8 cellular contexts compared by ENCODE assay signal in the genomic region with DNA sequence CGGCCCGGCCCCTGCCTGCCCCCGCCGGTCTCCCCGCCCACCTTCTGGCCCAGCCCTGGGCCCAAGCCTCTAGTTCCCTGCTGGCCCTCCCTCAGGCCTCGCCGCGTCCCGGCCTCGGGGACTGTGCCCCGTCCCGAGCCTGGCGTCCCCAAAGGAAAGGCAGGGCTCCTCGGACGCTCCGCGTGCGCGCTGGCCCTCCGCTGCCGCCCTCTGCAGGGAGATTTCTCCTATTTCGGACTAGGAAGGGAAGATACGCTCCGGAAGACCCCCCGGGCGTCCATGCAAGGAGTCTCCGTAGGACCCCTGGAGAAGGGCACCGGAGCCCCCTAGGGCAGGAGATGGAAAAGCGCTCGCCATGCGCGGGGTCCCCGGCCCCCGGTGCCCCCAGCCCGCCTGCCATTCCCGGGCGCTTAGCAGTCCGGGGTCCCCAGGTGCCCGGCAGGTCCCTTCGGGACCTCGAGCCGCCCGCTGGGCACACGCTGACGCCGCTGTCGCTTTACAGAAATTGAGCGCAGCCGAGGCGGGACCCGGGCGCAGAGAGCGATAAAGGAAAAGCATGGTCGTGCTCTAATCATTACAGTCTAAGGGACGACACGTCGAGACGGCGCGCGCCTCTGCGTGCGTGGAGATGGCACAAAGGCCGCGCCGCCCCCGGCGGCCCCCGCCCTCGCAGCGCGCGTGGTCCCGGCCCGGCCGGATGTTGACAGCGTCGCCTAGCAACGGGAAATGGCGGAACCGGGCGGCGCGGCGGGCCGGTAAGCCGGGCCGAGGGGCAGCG. TPM values are rescaled to one million over a fixed set of nuclear protein-coding genes. Genes with fewer than 3 reads are reported as not detected.
DNase-seq lines count a peak whose midpoint lies in the region; ATAC-seq and TF ChIP-seq lines count a peak whose summit lies in the region.

Gene CCDC40, plus strand, starts transcription at position 706 of the 778 bp plus-strand sequence. Its CDS starts 21 bp downstream, at position 727.

- H3K9ac ChIP-seq in neural progenitor cell (peak within 1 kb of the TSS; percentile 28), stomach smooth muscle (ENCODE audit: low read length in 2 of 2) (peak within 1 kb of the TSS; percentile 79 to 86)

- H3K79me2 ChIP-seq in neural progenitor cell (ENCODE audit: low read depth), result peaks cover 42% of the 10 kb centered on the region

- H3K27me3 Mint-ChIP-seq in neural progenitor cell (ENCODE audit: insufficient read depth, low read depth), result peaks cover 6% of the 10 kb centered on the region

- H3K9me3 Mint-ChIP-seq in neural progenitor cell, result no peaks in the 10 kb centered on the region

- peaks cover 39% of the 10 kb centered on the region for H4K20me1 ChIP-seq in neural progenitor cell (ENCODE audit: low read depth)

- peaks cover 23% of the 10 kb centered on the region for H3F3A ChIP-seq in neural progenitor cell (ENCODE audit: low read depth)

- H3K27me3 ChIP-seq in neural progenitor cell, result peaks cover 11% of the 10 kb centered on the region
- no peaks in the 10 kb centered on the region for H3K27me3 ChIP-seq in stomach smooth muscle (ENCODE audit: control insufficient read depth in 1 of 2, insufficient read depth in 2 of 2, low read length in 2 of 2)

- peak within 1 kb of the TSS; percentile 98 for H3K27ac Mint-ChIP-seq in neural progenitor cell

- peak; percentile 25 for TF ChIP-seq CTCF in neural progenitor cell (IDR thresholded peaks at IDR 0.05)

- H3K4me3 ChIP-seq in neural progenitor cell, result peak within 1 kb of the TSS; percentile 72
- peak within 1 kb of the TSS; percentile 84 to 87 for H3K4me3 ChIP-seq in stomach smooth muscle (ENCODE audit: low read length in 2 of 2)

- H3K4me1 ChIP-seq in neural progenitor cell, result peaks cover 12% of the 10 kb centered on the region
- peaks cover 17% of the 10 kb centered on the region for H3K4me1 ChIP-seq in stomach smooth muscle (ENCODE audit: control insufficient read depth, insufficient read depth, low read length)

- H3K36me3 ChIP-seq in neural progenitor cell (peaks cover 5% of the 10 kb centered on the region), stomach smooth muscle (ENCODE audit: control insufficient read depth in 2 of 2, insufficient read depth in 2 of 2, low read length in 2 of 2) (peaks cover 4% of the 10 kb centered on the region in 2 donors)

- peak within 1 kb of the TSS; percentile 80 for H2AFZ ChIP-seq in neural progenitor cell (replicated peaks)

- peak; percentile 63 for ATAC-seq in GM18867 (IDR thresholded peaks at IDR 0.05; ENCODE audit: unreplicated experiment)

- H3K9me3 ChIP-seq in neural progenitor cell (ENCODE audit: low read depth), result no peaks in the 10 kb centered on the region
- no peaks in the 10 kb centered on the region for H3K9me3 ChIP-seq in stomach smooth muscle (ENCODE audit: control insufficient read depth in 2 of 2, low read length in 2 of 2)

- H3K4me2 ChIP-seq in neural progenitor cell, result peak within 1 kb of the TSS; percentile 88

- DNase-seq in 8988T, result peak; percentile 81
- peak; percentile 53 to 60 for DNase-seq in Kasumi-1 (lab: John Stamatoyannopoulos, UW)
- DNase-seq in SHP77 (lab: John Stamatoyannopoulos, UW), result peak; percentile 75 to 88
- peak; percentile 60 for DNase-seq in activated gamma-delta T cell treated with anti-CD3 and anti-CD28 coated beads, Interleukin-2, amount 50 U/mL, for 16 hours (ENCODE audit: low read depth)
- DNase-seq in foreskin melanocyte, result peak; percentile 79
- DNase-seq in neural progenitor cell (ENCODE audit: low spot score), result peak; percentile 94

- H3K27ac ChIP-seq in neural progenitor cell (peak within 1 kb of the TSS; percentile 57), stomach smooth muscle (ENCODE audit: low read length) (peak within 1 kb of the TSS; percentile 75)

- peak within 1 kb of the TSS; percentile 95 for H3K4me3 Mint-ChIP-seq in neural progenitor cell

- H3K4me1 Mint-ChIP-seq in neural progenitor cell, result peaks cover 44% of the 10 kb centered on the region

- H3K36me3 Mint-ChIP-seq in neural progenitor cell, result peaks cover 15% of the 10 kb centered on the region

RNA-seq across cellular contexts. Expression of gene CCDC40, which starts in this region (rescaled TPM):
- 7.7 and 11.8 TPM in 2 replicates for total RNA-seq in neural progenitor cell (ENCODE audit: low replicate concordance)

Comparison
In these comparisons a context has a peak if more than half of its experiments do, and no peak if none do; other contexts are left out.
1. Peak in every context shown above with its lines: DNase-seq, ATAC-seq, H3K4me3 ChIP-seq and H3K27ac ChIP-seq.